In genomic region chr2:219475278-219475677, GRCh38 we compare ENCODE assay signal across 25 cellular contexts. TPM values are rescaled to one million over a fixed set of nuclear protein-coding genes. Genes with fewer than 3 reads are reported as not detected.
DNase-seq lines count a peak whose midpoint lies in the region; ATAC-seq, FAIRE-seq and TF ChIP-seq lines count a peak whose summit lies in the region.
"Had no signal": no experiment of that assay in that cellular context is flagged by ENCODE, and none has a peak within 500 bp of the region (broad histone marks: within the 10 kb centered on the region; RNA-seq: fewer than 3 reads in every experiment).

No MANE protein-coding gene starts in this region.

- TF ChIP-seq CTCF in HFFc6 (IDR thresholded peaks at IDR 0.05) (no peak), astrocyte (IDR thresholded peaks at IDR 0.05; ENCODE audit: insufficient read depth, low read depth, low read length) (no peak), heart right ventricle (IDR thresholded peaks at IDR 0.05) (no peak)

- intact Hi-C loops in heart right ventricle (cut with DNase I) = loop anchor here in 8 of 10 donors (5.0 kb wide), 3 partner anchors 47 to 57 kb away; no protein-coding TSS in a partner anchor

- FAIRE-seq in astrocyte (lab: Jason Lieb, UNC) = no peak

- 28 to 37% methylated on average over 6 of the region's 6 CpGs for WGBS in heart right ventricle, 2 donors

- H3K27me3 Mint-ChIP-seq in HFFc6 (ENCODE audit: insufficient read depth) = no peaks in the 10 kb centered on the region; the same call in none of the 2 replicates
- H3K27me3 Mint-ChIP-seq in astrocyte (ENCODE audit: low read depth, unreplicated experiment) = peaks cover 13% of the 10 kb centered on the region
- peaks cover 5 to 8% of the 10 kb centered on the region in 2 donors for H3K27me3 Mint-ChIP-seq in natural killer cell treated with Interleukin-12 subunit alpha and Interleukin-12 subunit beta and Interleukin-15 and Interleukin-18, amount 100 ng/mL, for 72 hours

- H3K27ac Mint-ChIP-seq in HFFc6 (peak overlapping the region; percentile 48; the same call in 1 of the 2 replicates), astrocyte (ENCODE audit: unreplicated experiment) (peak overlapping the region; percentile 58)
- no peak overlapping the region for H3K27ac Mint-ChIP-seq in natural killer cell treated with Interleukin-12 subunit alpha and Interleukin-12 subunit beta and Interleukin-15 and Interleukin-18, amount 100 ng/mL, for 72 hours
- H3K27ac Mint-ChIP-seq: activated naive CD4-positive, alpha-beta T cell treated with anti-CD3 and anti-CD28 coated beads, Interleukin-2, amount 10 ng/mL, durations not matched to agents 7 days and 5 days; activated T-helper 1 cell treated with anti-CD3 and anti-CD28 coated beads, Interleukin-12 subunit alpha, Interleukin-12 subunit beta, Interleukin-2, Interleukin-4 antibody, amounts not matched to agents 30 ng/mL and 10 ng/mL and 1 ng/mL, durations not matched to agents 14 hours and 24 hours and 36 hours; memory B cell; stimulated activated naive CD8-positive, alpha-beta T cell treated with anti-CD3 and anti-CD28 coated beads, Interleukin-15, amount 100 ng/mL, for 72 hours had no signal

- H3K36me3 Mint-ChIP-seq in HFFc6 (ENCODE audit: low read depth) (peaks cover 15% of the 10 kb centered on the region; the same call in 1 of the 2 replicates), astrocyte (ENCODE audit: low read depth, unreplicated experiment) (peaks cover 30% of the 10 kb centered on the region)
- H3K36me3 Mint-ChIP-seq in natural killer cell treated with Interleukin-12 subunit alpha and Interleukin-12 subunit beta and Interleukin-15 and Interleukin-18, amount 100 ng/mL, for 72 hours = no peaks in the 10 kb centered on the region
- H3K36me3 Mint-ChIP-seq: activated naive CD4-positive, alpha-beta T cell treated with anti-CD3 and anti-CD28 coated beads, Interleukin-2, amount 10 ng/mL, durations not matched to agents 7 days and 5 days; memory B cell had no signal

- H3K4me3 ChIP-seq in astrocyte (ENCODE audit: insufficient read depth, low read depth, low read length) (no peak overlapping the region), heart right ventricle (no peak overlapping the region), rectal smooth muscle tissue (ENCODE audit: low read length) (no peak overlapping the region)
- H3K4me3 ChIP-seq: colonic mucosa, Peyer's patch, skin epidermis, upper lobe of left lung had no signal

- H4K20me1 ChIP-seq in astrocyte (ENCODE audit: insufficient read depth, low read length) = no peaks in the 10 kb centered on the region

- H3K79me2 ChIP-seq in astrocyte (ENCODE audit: insufficient read depth, low read length) = no peaks in the 10 kb centered on the region

- H3K36me3 ChIP-seq in astrocyte (ENCODE audit: insufficient read depth, low read length) (peaks cover 2% of the 10 kb centered on the region), heart right ventricle (peaks cover 0 to 46% (median 0%) of the 10 kb centered on the region in 9 donors), rectal smooth muscle tissue (ENCODE audit: control insufficient read depth, insufficient read depth, low read length) (peaks cover 12% of the 10 kb centered on the region)
- H3K36me3 ChIP-seq: colonic mucosa, neutrophil, Peyer's patch, upper lobe of left lung had no signal

- H3K9ac ChIP-seq in astrocyte (ENCODE audit: low read length) (no peak overlapping the region), rectal smooth muscle tissue (ENCODE audit: low read length) (no peak overlapping the region)
- H3K9ac ChIP-seq: KMS-11 had no signal

- H3K9me3 Mint-ChIP-seq in HFFc6 (no peaks in the 10 kb centered on the region), astrocyte (ENCODE audit: unreplicated experiment) (no peaks in the 10 kb centered on the region)
- H3K9me3 Mint-ChIP-seq in natural killer cell treated with Interleukin-12 subunit alpha and Interleukin-12 subunit beta and Interleukin-15 and Interleukin-18, amount 100 ng/mL, for 72 hours = no peaks in the 10 kb centered on the region
- H3K9me3 Mint-ChIP-seq: activated naive CD4-positive, alpha-beta T cell treated with anti-CD3 and anti-CD28 coated beads, Interleukin-2, amount 10 ng/mL, durations not matched to agents 7 days and 5 days; activated T-helper 1 cell treated with anti-CD3 and anti-CD28 coated beads, Interleukin-12 subunit alpha, Interleukin-12 subunit beta, Interleukin-2, Interleukin-4 antibody, amounts not matched to agents 30 ng/mL and 10 ng/mL and 1 ng/mL, durations not matched to agents 14 hours and 24 hours and 36 hours; effector memory CD8-positive, alpha-beta T cell; memory B cell; stimulated activated naive CD8-positive, alpha-beta T cell treated with anti-CD3 and anti-CD28 coated beads, Interleukin-15, amount 100 ng/mL, for 72 hours had no signal

- no peak overlapping the region for H3K4me3 Mint-ChIP-seq in HFFc6
- H3K4me3 Mint-ChIP-seq in astrocyte (ENCODE audit: unreplicated experiment) = no peak overlapping the region
- H3K4me3 Mint-ChIP-seq in natural killer cell treated with Interleukin-12 subunit alpha and Interleukin-12 subunit beta and Interleukin-15 and Interleukin-18, amount 100 ng/mL, for 72 hours = no peak overlapping the region
- H3K4me3 Mint-ChIP-seq: activated naive CD4-positive, alpha-beta T cell treated with anti-CD3 and anti-CD28 coated beads, Interleukin-2, amount 10 ng/mL, durations not matched to agents 7 days and 5 days; activated T-helper 1 cell treated with anti-CD3 and anti-CD28 coated beads, Interleukin-12 subunit alpha, Interleukin-12 subunit beta, Interleukin-2, Interleukin-4 antibody, amounts not matched to agents 30 ng/mL and 10 ng/mL and 1 ng/mL, durations not matched to agents 14 hours and 24 hours and 36 hours; effector memory CD8-positive, alpha-beta T cell; memory B cell; stimulated activated naive CD8-positive, alpha-beta T cell treated with anti-CD3 and anti-CD28 coated beads, Interleukin-15, amount 100 ng/mL, for 72 hours had no signal

- DNase-seq in HFFc6 = no peak
- no peak for DNase-seq in astrocyte (ENCODE audit: low read depth)
- no peak for DNase-seq in heart right ventricle
- DNase-seq in natural killer cell treated with Interleukin-12 subunit alpha and Interleukin-12 subunit beta and Interleukin-15 and Interleukin-18, amount 100 ng/mL, for 72 hours (ENCODE audit: low spot score) = no peak
- DNase-seq in D341Med (ENCODE audit: low spot score) = no peak
- no peak for DNase-seq in NCI-H82 treated with DMSO at 0.1 percent for 48 hours (lab: John Stamatoyannopoulos, UW; ENCODE audit: unreplicated experiment)
- DNase-seq: activated CD4-positive, alpha-beta T cell treated with anti-CD3 and anti-CD28 coated beads, Interleukin-2, amount 50 U/mL, for 48 hours; activated CD4-positive, CD25-positive, alpha-beta regulatory T cell; activated naive CD4-positive, alpha-beta T cell treated with anti-CD3 and anti-CD28 coated beads, Interleukin-2, amount 10 ng/mL, durations not matched to agents 7 days and 5 days; C1 segment of cervical spinal cord; Caco-2; colonic mucosa; effector memory CD8-positive, alpha-beta T cell; foreskin keratinocyte; MM.1S; NCI-H524; Peyer's patch; stimulated activated naive CD8-positive, alpha-beta T cell treated with anti-CD3 and anti-CD28 coated beads, Interleukin-15, amount 100 ng/mL, for 72 hours had no signal

- no peaks in the 10 kb centered on the region for H3K27me3 ChIP-seq in astrocyte (ENCODE audit: insufficient read depth, low read length)
- H3K27me3 ChIP-seq in heart right ventricle = no peaks in the 10 kb centered on the region
- peaks cover 2% of the 10 kb centered on the region for H3K27me3 ChIP-seq in rectal smooth muscle tissue (ENCODE audit: control insufficient read depth, insufficient read depth, low read length)
- H3K27me3 ChIP-seq: colonic mucosa, foreskin keratinocyte had no signal

- H3K4me1 ChIP-seq in astrocyte (ENCODE audit: insufficient read depth, low read length) (peaks cover 5% of the 10 kb centered on the region), heart right ventricle (peaks cover 0 to 48% (median 10%) of the 10 kb centered on the region in 9 donors), rectal smooth muscle tissue (ENCODE audit: control insufficient read depth, insufficient read depth, low read length) (no peaks in the 10 kb centered on the region)
- H3K4me1 ChIP-seq: Caco-2, colonic mucosa, foreskin keratinocyte, Peyer's patch had no signal

- H2AFZ ChIP-seq in astrocyte (ENCODE audit: low read depth, low read length) = no peak overlapping the region

- H3K9me3 ChIP-seq in astrocyte (ENCODE audit: insufficient read depth, low read depth, low read length) (no peaks in the 10 kb centered on the region), heart right ventricle (no peaks in the 10 kb centered on the region)
- H3K9me3 ChIP-seq: Caco-2, colonic mucosa, neutrophil, Peyer's patch, upper lobe of left lung had no signal

- peaks cover 14% of the 10 kb centered on the region for H3K4me1 Mint-ChIP-seq in HFFc6 (ENCODE audit: low read depth)
- peaks cover 7% of the 10 kb centered on the region for H3K4me1 Mint-ChIP-seq in astrocyte (ENCODE audit: low read depth, unreplicated experiment)
- peaks cover 0 to 5% of the 10 kb centered on the region in 2 donors for H3K4me1 Mint-ChIP-seq in natural killer cell treated with Interleukin-12 subunit alpha and Interleukin-12 subunit beta and Interleukin-15 and Interleukin-18, amount 100 ng/mL, for 72 hours (ENCODE audit: low read depth in 2 of 2)

- ATAC-seq in heart right ventricle = peak in 4 of 8 donors; percentile 4 to 40 (median 27)
- no peak for ATAC-seq in natural killer cell treated with Interleukin-12 subunit alpha and Interleukin-12 subunit beta and Interleukin-15 and Interleukin-18, amount 100 ng/mL, for 72 hours
- ATAC-seq: effector memory CD8-positive, alpha-beta T cell; foreskin keratinocyte; stimulated activated naive CD8-positive, alpha-beta T cell treated with anti-CD3 and anti-CD28 coated beads, Interleukin-15, amount 100 ng/mL, for 72 hours had no signal

- H3K27ac ChIP-seq in astrocyte (ENCODE audit: low read depth, low read length) (no peak overlapping the region), heart right ventricle (peak overlapping the region in 6 of 10 donors; percentile 35 to 78 (median 57)), rectal smooth muscle tissue (ENCODE audit: low read depth, low read length) (peak overlapping the region; percentile 29)
- H3K27ac ChIP-seq: colonic mucosa, foreskin keratinocyte, KMS-11, neutrophil, Peyer's patch, skin epidermis, upper lobe of left lung had no signal

- H3K4me2 ChIP-seq in astrocyte (ENCODE audit: low read length) = no peak overlapping the region
- H3K4me2 ChIP-seq: KMS-11 had no signal

RNA-seq across cellular contexts. Expression of gene GMPPA, which starts 23.4 kb away (rescaled TPM):
- total RNA-seq in HFFc6 (2021; fragmentation: NEBNext Ultra II Directional; extraction: Animal tissue kit (Norgen Biotek cat#: 25700)) = 10 to 100 TPM; 68.9 to 85.3 (median 74.1) TPM
- 49.5 and 55.3 TPM in 2 replicates for total RNA-seq in astrocyte
- total RNA-seq in heart right ventricle = 10 to 100 TPM; 15.8 to 29.4 (median 21.0) TPM
- 10 to 100 TPM; 28.2 to 48.6 TPM for polyA plus RNA-seq in heart right ventricle
- total RNA-seq in natural killer cell treated with Interleukin-12 subunit alpha and Interleukin-12 subunit beta and Interleukin-15 and Interleukin-18, amount 100 ng/mL, for 72 hours = 10 to 100 TPM; 55.5 to 67.1 TPM

RNA-seq across cellular contexts. Expression of gene ASIC4, which starts 39.0 kb away (rescaled TPM):
- total RNA-seq in HFFc6 (2021; fragmentation: NEBNext Ultra II Directional; extraction: Animal tissue kit (Norgen Biotek cat#: 25700)) = under 1 TPM in 3 of 6 experiments, not detected in 3; 0.05 to 0.19 (median 0.07) TPM
- 0.39 and 0.70 TPM in 2 replicates for total RNA-seq in astrocyte
- under 1 TPM in 5 of 10 donors, not detected in 5; 0.15 to 0.43 (median 0.20) TPM for total RNA-seq in heart right ventricle
- not detected for polyA plus RNA-seq in heart right ventricle
- under 1 TPM in 1 of 2 donors, not detected in 1; 0.12 TPM for total RNA-seq in natural killer cell treated with Interleukin-12 subunit alpha and Interleukin-12 subunit beta and Interleukin-15 and Interleukin-18, amount 100 ng/mL, for 72 hours
- total RNA-seq: foreskin keratinocyte had no signal
- polyA plus RNA-seq: foreskin keratinocyte had no signal

RNA-seq across cellular contexts. Expression of gene SPEG, which starts 40.6 kb away (rescaled TPM):
- total RNA-seq in HFFc6 (2021; fragmentation: NEBNext Ultra II Directional; extraction: Animal tissue kit (Norgen Biotek cat#: 25700)) = 10 to 100 TPM; 80.9 to 89.5 (median 84.7) TPM
- total RNA-seq in astrocyte (71.2 and 76.1 TPM in 2 replicates), heart right ventricle (100 to 1,000 TPM in 9 of 10 donors, 10 to 100 TPM in 1; 97.2 to 151 (median 120) TPM)
- polyA plus RNA-seq in heart right ventricle = 100 to 1,000 TPM in 1 of 2 donors, 10 to 100 TPM in 1; 62.9 to 130 TPM
- under 1 TPM in 1 of 2 donors, not detected in 1; 0.86 TPM for total RNA-seq in natural killer cell treated with Interleukin-12 subunit alpha and Interleukin-12 subunit beta and Interleukin-15 and Interleukin-18, amount 100 ng/mL, for 72 hours

RNA-seq across cellular contexts. Expression of gene DES, which starts 57.1 kb away (rescaled TPM):
- under 1 TPM in 5 of 6 experiments, not detected in 1; 0.12 to 0.37 (median 0.19) TPM for total RNA-seq in HFFc6 (2021; fragmentation: NEBNext Ultra II Directional; extraction: Animal tissue kit (Norgen Biotek cat#: 25700))
- total RNA-seq in astrocyte (5.2 and 5.4 TPM in 2 replicates), heart right ventricle (over 10,000 TPM; 12,560 to 18,019 (median 15,816) TPM)
- polyA plus RNA-seq in heart right ventricle = over 10,000 TPM; 13,697 to 18,010 TPM
- total RNA-seq in natural killer cell treated with Interleukin-12 subunit alpha and Interleukin-12 subunit beta and Interleukin-15 and Interleukin-18, amount 100 ng/mL, for 72 hours = not detected
- total RNA-seq: activated T-helper 1 cell treated with anti-CD3 and anti-CD28 coated beads, Interleukin-12 subunit alpha, Interleukin-12 subunit beta, Interleukin-2, Interleukin-4 antibody, amounts not matched to agents 30 ng/mL and 10 ng/mL and 1 ng/mL, durations not matched to agents 14 hours and 24 hours and 36 hours; Caco-2; foreskin keratinocyte had no signal

Comparison
In these comparisons a context has a peak if more than half of its experiments do, and no peak if none do; other contexts are left out.
1. H3K27ac Mint-ChIP-seq: peak in HFFc6 (single experiment) and astrocyte (single experiment); none in natural killer cell treated with Interleukin-12 subunit alpha and Interleukin-12 subunit beta and Interleukin-15 and Interleukin-18, amount 100 ng/mL, for 72 hours (0 of 2).
2. RNA of gene SPEG, which starts 40.6 kb away (total RNA-seq): 97.2 to 151 TPM in heart right ventricle, 80.9 to 89.5 TPM in HFFc6 and 71.2 to 76.1 TPM in astrocyte; 0.86 TPM in natural killer cell treated with Interleukin-12 subunit alpha and Interleukin-12 subunit beta and Interleukin-15 and Interleukin-18, amount 100 ng/mL, for 72 hours; every median in the first group is over 10 times any median in the second.